Comparison of ENCODE assay signal across 6 cellular contexts in genomic region chr3:58055891-58056290, GRCh38. TPM values are rescaled to one million over a fixed set of nuclear protein-coding genes. Genes with fewer than 3 reads are reported as not detected.
DNase-seq lines count a peak whose midpoint lies in the region; TF ChIP-seq lines count a peak whose summit lies in the region.
"Not testable (repeated sequence)": the region's sequence is repeated elsewhere in the genome, so short reads cannot be mapped to it uniquely, and the experiment has no call there.

No MANE protein-coding gene starts in this region.

- H4K91ac ChIP-seq in trophoblast cell (ENCODE audit: low read depth, low read length): not testable (repeated sequence)

- not testable (repeated sequence) for H3K14ac ChIP-seq in trophoblast cell (ENCODE audit: low read length)

- H4K12ac ChIP-seq in trophoblast cell (ENCODE audit: low read depth, low read length): not testable (repeated sequence)

- H3K23ac ChIP-seq in trophoblast cell (ENCODE audit: low read length): not testable (repeated sequence)

- H2BK5ac ChIP-seq in trophoblast cell (ENCODE audit: low read depth, low read length, poor library complexity): not testable (repeated sequence)

- not testable (repeated sequence) for TF ChIP-seq CTCF in HEK293 (tag by site-specific recombination; IDR thresholded peaks at IDR 0.05); RWPE1 (conservative IDR thresholded peaks at IDR 0.05; ENCODE audit: low read depth); ascending aorta (IDR thresholded peaks at IDR 0.05); stomach (IDR thresholded peaks at IDR 0.05); transverse colon (IDR thresholded peaks at IDR 0.05)

- intact Hi-C loops in ascending aorta (cut with DNase I); stomach (cut with DNase I; ENCODE audit: low total_unique reads): not testable (repeated sequence)
- intact Hi-C loops in transverse colon (cut with DNase I; ENCODE audit: low total_unique reads): loop anchor here (10.0 kb wide), 1 partner anchor 1731 kb away; no protein-coding TSS in a partner anchor

- TF ChIP-seq EP300 in stomach (IDR thresholded peaks at IDR 0.05); transverse colon (IDR thresholded peaks at IDR 0.05; ENCODE audit: low read depth): not testable (repeated sequence)

- not testable (repeated sequence) for H2AK5ac ChIP-seq in trophoblast cell (ENCODE audit: low read length)

- not testable (repeated sequence) for H2BK12ac ChIP-seq in trophoblast cell (ENCODE audit: low read length)

- H3K4me1 ChIP-seq in HEK293 (ENCODE audit: control insufficient read depth, insufficient read depth, low read length): not testable (repeated sequence)
- H3K4me1 ChIP-seq in ascending aorta (peaks cover 8 to 49% of the 10 kb centered on the region in 2 donors), trophoblast cell (ENCODE audit: control insufficient read depth in 1 of 2, insufficient read depth in 2 of 2, low read length in 2 of 2) (peaks cover 28 to 38% of the 10 kb centered on the region in 2 experiments), stomach (peaks cover 34 to 91% (median 61%) of the 10 kb centered on the region in 4 donors), transverse colon (peaks cover 34 to 76% (median 47%) of the 10 kb centered on the region in 4 donors)

- in situ Hi-C loops in transverse colon (cut with MboI; ENCODE audit: low pct_ligation_motif_present in 1 of 4, low pct_unique_long_range_greater_than_20kb in 1 of 4, low sequenced_read_pairs in 3 of 4): not testable (repeated sequence)

- peak overlapping the region; percentile 19 for H3K4ac ChIP-seq in trophoblast cell (ENCODE audit: low read depth, low read length)

- not testable (repeated sequence) for H3K36me3 ChIP-seq in HEK293 (ENCODE audit: control insufficient read depth in 2 of 2, insufficient read depth in 1 of 2, low read length in 2 of 2); ascending aorta; trophoblast cell (ENCODE audit: control insufficient read depth in 1 of 2, insufficient read depth in 2 of 2, low read length in 2 of 2); stomach; transverse colon

- H3K18ac ChIP-seq in trophoblast cell (ENCODE audit: low read length): not testable (repeated sequence)

- peaks cover 23% of the 10 kb centered on the region for H3K79me1 ChIP-seq in trophoblast cell (ENCODE audit: low read length)

- WGBS in trophoblast cell (ENCODE audit: extremely low coverage, insufficient coverage, insufficient read length): no CpG with 5 or more reads among the region's 5 CpGs
- WGBS in stomach, 5 donors: 92 to 96% (median 94%) methylated on average over 5 of the region's 5 CpGs
- 83 to 100% methylated on average over 2 to 5 of the region's 5 CpGs for WGBS in transverse colon (ENCODE audit: low coverage in 1 of 2), 2 donors

- not testable (repeated sequence) for H3K27ac ChIP-seq in HEK293 (ENCODE audit: extremely low read depth, low read depth, low read length); trophoblast cell (ENCODE audit: low read depth, low read length)
- H3K27ac ChIP-seq in RWPE1: peak overlapping the region; percentile 67
- peak overlapping the region; percentile 13 to 39 for H3K27ac ChIP-seq in ascending aorta
- H3K27ac ChIP-seq in stomach: peak overlapping the region in 3 of 5 donors; percentile 15 to 80 (median 79)
- peak overlapping the region in 3 of 4 donors; percentile 13 to 82 (median 82) for H3K27ac ChIP-seq in transverse colon

- not testable (repeated sequence) for H3K9ac ChIP-seq in trophoblast cell (ENCODE audit: low read length)

- not testable (repeated sequence) for H3K9me3 ChIP-seq in HEK293 (ENCODE audit: control insufficient read depth, insufficient read depth, low read depth, low read length); ascending aorta; trophoblast cell (ENCODE audit: insufficient read depth, low read depth, low read length); stomach; transverse colon

- H2AFZ ChIP-seq in trophoblast cell (ENCODE audit: insufficient read depth, low read length, poor library complexity): not testable (repeated sequence)

- peaks cover 13% of the 10 kb centered on the region for H3K79me2 ChIP-seq in trophoblast cell (ENCODE audit: control insufficient read depth, insufficient read depth, low read length, poor library complexity)

- H3K4me2 ChIP-seq in trophoblast cell (ENCODE audit: low read length): not testable (repeated sequence)

- CTCF ChIA-PET in HEK293 (lab: Yijun Ruan, JAX); RWPE1 (lab: Yijun Ruan, JAX): not testable (repeated sequence)

- H3K27me3 ChIP-seq in ascending aorta; trophoblast cell (ENCODE audit: insufficient read depth, low read length); stomach; transverse colon: not testable (repeated sequence)

- H2BK120ac ChIP-seq in trophoblast cell (ENCODE audit: insufficient read depth, low read length, poor library complexity): not testable (repeated sequence)

- not testable (repeated sequence) for H3K4me3 ChIP-seq in HEK293 (ENCODE audit: low read depth, low read length); ascending aorta; trophoblast cell (ENCODE audit: low read depth, low read length); stomach; transverse colon

- POLR2A ChIA-PET in HEK293 (lab: Yijun Ruan, JAX); RWPE1 (lab: Yijun Ruan, JAX; ENCODE audit: low non-redundant PET): not testable (repeated sequence)

- not testable (repeated sequence) for H4K8ac ChIP-seq in trophoblast cell (ENCODE audit: low read depth, low read length)

- not testable (repeated sequence) for DNase-seq in RWPE1 (ENCODE audit: low spot score); ascending aorta (ENCODE audit: low spot score in 2 of 2); trophoblast cell; stomach; transverse colon

- TF ChIP-seq POLR2A in stomach (IDR thresholded peaks at IDR 0.05); transverse colon (IDR thresholded peaks at IDR 0.05): not testable (repeated sequence)

TF ChIP-seq in HEK293, 187 proteins besides CTCF, POLR2A, EP300 and RAD21 (continues in another document):
- TF ChIP-seq ZNF518A (tag by site-specific recombination; conservative IDR thresholded peaks at IDR 0.05; ENCODE audit: low read depth) (peak; percentile 63; the same call in 1 of the 2 replicates), ZNF426 (tag by site-specific recombination; IDR thresholded peaks at IDR 0.05) (peak; percentile 37), ZNF394 (tag by site-specific recombination; IDR thresholded peaks at IDR 0.05; ENCODE audit: borderline replicate concordance) (peak; percentile 60; the same call in 1 of the 2 replicates)

RNA-seq across cellular contexts. Expression of gene FLNB, which starts 47.7 kb away (rescaled TPM):
- 144 TPM for total RNA-seq in ascending aorta
- polyA plus RNA-seq in trophoblast cell (2013): 139 and 141 TPM in 2 replicates
- 100 to 1,000 TPM in 3 of 5 donors, 10 to 100 TPM in 2; 51.3 to 204 (median 112) TPM for total RNA-seq in stomach
- polyA plus RNA-seq in stomach: 10 to 100 TPM; 38.2 to 76.2 (median 45.1) TPM
- total RNA-seq in transverse colon: 100 to 1,000 TPM; 282 to 707 (median 563) TPM
